Comparison of ENCODE assay signal across 1 cellular context in the genomic region with DNA sequence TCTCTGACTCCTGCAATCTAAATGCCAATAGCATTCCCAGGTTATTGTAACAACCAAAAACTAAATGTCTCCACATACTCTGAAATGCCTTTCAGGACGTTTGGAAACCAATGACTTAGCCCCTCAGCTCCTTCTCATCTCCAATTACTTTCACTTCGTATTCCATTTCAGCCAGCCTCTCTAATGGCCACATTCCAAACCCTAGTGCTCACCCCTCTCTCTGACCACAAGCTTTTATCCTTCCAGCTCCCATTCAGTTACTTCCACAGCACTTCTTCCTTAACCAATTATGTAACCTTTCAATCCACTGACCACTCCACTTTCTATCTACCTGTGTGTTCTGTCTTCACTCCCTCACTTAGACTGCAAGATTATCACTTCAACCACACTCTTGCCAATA.
TF ChIP-seq lines count a peak whose summit lies in the region.

No MANE protein-coding gene starts in this region.

TF ChIP-seq in HCT116, 20 proteins besides CTCF, POLR2A, EP300 and RAD21 (continued from another document):
- TF ChIP-seq, protein P1, sequence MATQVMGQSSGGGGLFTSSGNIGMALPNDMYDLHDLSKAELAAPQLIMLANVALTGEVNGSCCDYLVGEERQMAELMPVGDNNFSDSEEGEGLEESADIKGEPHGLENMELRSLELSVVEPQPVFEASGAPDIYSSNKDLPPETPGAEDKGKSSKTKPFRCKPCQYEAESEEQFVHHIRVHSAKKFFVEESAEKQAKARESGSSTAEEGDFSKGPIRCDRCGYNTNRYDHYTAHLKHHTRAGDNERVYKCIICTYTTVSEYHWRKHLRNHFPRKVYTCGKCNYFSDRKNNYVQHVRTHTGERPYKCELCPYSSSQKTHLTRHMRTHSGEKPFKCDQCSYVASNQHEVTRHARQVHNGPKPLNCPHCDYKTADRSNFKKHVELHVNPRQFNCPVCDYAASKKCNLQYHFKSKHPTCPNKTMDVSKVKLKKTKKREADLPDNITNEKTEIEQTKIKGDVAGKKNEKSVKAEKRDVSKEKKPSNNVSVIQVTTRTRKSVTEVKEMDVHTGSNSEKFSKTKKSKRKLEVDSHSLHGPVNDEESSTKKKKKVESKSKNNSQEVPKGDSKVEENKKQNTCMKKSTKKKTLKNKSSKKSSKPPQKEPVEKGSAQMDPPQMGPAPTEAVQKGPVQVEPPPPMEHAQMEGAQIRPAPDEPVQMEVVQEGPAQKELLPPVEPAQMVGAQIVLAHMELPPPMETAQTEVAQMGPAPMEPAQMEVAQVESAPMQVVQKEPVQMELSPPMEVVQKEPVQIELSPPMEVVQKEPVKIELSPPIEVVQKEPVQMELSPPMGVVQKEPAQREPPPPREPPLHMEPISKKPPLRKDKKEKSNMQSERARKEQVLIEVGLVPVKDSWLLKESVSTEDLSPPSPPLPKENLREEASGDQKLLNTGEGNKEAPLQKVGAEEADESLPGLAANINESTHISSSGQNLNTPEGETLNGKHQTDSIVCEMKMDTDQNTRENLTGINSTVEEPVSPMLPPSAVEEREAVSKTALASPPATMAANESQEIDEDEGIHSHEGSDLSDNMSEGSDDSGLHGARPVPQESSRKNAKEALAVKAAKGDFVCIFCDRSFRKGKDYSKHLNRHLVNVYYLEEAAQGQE (IDR thresholded peaks at IDR 0.05; ENCODE audit: low read depth): no peak
- TF ChIP-seq ATF3 (IDR thresholded peaks at IDR 0.05): no peak
